Comparison of ENCODE assay signal across 14 cellular contexts in genomic region chr18:71116535-71116934, GRCh38.
"Had no signal": no experiment of that assay in that cellular context is flagged by ENCODE, and none has a peak within 500 bp of the region (broad histone marks: within the 10 kb centered on the region; RNA-seq: fewer than 3 reads in every experiment).

No MANE protein-coding gene starts in this region.

- DNase-seq: activated CD4-positive, alpha-beta T cell treated with anti-CD3 and anti-CD28 coated beads, Interleukin-2, amount 50 U/mL, for 4 hours; activated CD4-positive, CD25-positive, alpha-beta regulatory T cell treated with anti-CD3 and anti-CD28 coated beads, Interleukin-2, amount 50 U/mL, for 72 hours; activated CD8-positive, alpha-beta memory T cell treated with anti-CD3 and anti-CD28 coated beads, Interleukin-2, amount 10 ng/mL, durations not matched to agents 7 days and 5 days; activated gamma-delta T cell treated with Interleukin-2 at 50 U/mL for 16 hours; activated naive CD8-positive, alpha-beta T cell treated with anti-CD3 and anti-CD28 coated beads for 36 hours; activated T-cell treated with anti-CD3 and anti-CD28 coated beads, Interleukin-2, amount 50 U/mL, for 48 hours; anterior cingulate cortex; foreskin keratinocyte; head of caudate nucleus; mesendoderm; stimulated activated CD4-positive, alpha-beta T cell treated with anti-CD3 and anti-CD28 coated beads, Interleukin-4, amount 100 ng/mL, for 1 hour; stimulated activated CD8-positive, alpha-beta memory T cell treated with anti-CD3 and anti-CD28 coated beads, Interleukin-4, amount 100 ng/mL, for 48 hours; stimulated activated naive CD8-positive, alpha-beta T cell treated with anti-CD3 and anti-CD28 coated beads, Interleukin-15, Interleukin-2, amounts not matched to agents 100 U/mL and 50 U/mL, for 24 hours; upper lobe of left lung had no signal
